Comparison of ENCODE assay signal across 13 cellular contexts in genomic region chr12:29562167-29562776, GRCh38.
A peak's percentile ranks its signal among the peaks of the same experiment; 100 is the strongest.
DNase-seq lines count a peak whose midpoint lies in the region; ATAC-seq and TF ChIP-seq lines count a peak whose summit lies in the region.
"Had no signal": no experiment of that assay in that cellular context is flagged by ENCODE, and none has a peak within 500 bp of the region (broad histone marks: within the 10 kb centered on the region; RNA-seq: fewer than 3 reads in every experiment).

No MANE protein-coding gene starts in this region.

- H3K4me1 ChIP-seq in body of pancreas (no peaks in the 10 kb centered on the region), skeletal muscle satellite cell (ENCODE audit: control insufficient read depth, insufficient read depth, low read length) (peaks cover 36% of the 10 kb centered on the region)
- H3K4me1 ChIP-seq: foreskin keratinocyte had no signal

- no peaks in the 10 kb centered on the region for H3K27me3 ChIP-seq in body of pancreas
- no peaks in the 10 kb centered on the region for H3K27me3 ChIP-seq in skeletal muscle satellite cell (ENCODE audit: control insufficient read depth, insufficient read depth, low read length)
- no peaks in the 10 kb centered on the region for H3K27me3 ChIP-seq in H7 (ENCODE audit: control insufficient read depth, insufficient read depth, low read length)
- H3K27me3 ChIP-seq: foreskin keratinocyte had no signal

- intact Hi-C loops in body of pancreas (cut with DNase I): no loop called here

- no peaks in the 10 kb centered on the region for H3K36me3 ChIP-seq in body of pancreas (replicated peaks in 1 of 2; ENCODE audit: insufficient read depth in 1 of 2, low read depth in 2 of 2)
- peaks cover 22% of the 10 kb centered on the region for H3K36me3 ChIP-seq in skeletal muscle satellite cell (ENCODE audit: insufficient read depth, low read length)
- H3K36me3 ChIP-seq in H7 (replicated peaks; ENCODE audit: control insufficient read depth, insufficient read depth, low read length): no peaks in the 10 kb centered on the region

- peak overlapping the region; percentile 46 for H3K9ac ChIP-seq in skeletal muscle satellite cell (ENCODE audit: low read depth, low read length)

- no peaks in the 10 kb centered on the region for H3K9me3 ChIP-seq in body of pancreas
- no peaks in the 10 kb centered on the region for H3K9me3 ChIP-seq in skeletal muscle satellite cell (replicated peaks; ENCODE audit: low read length)

- 37 to 53% methylated on average over 4 of the region's 4 CpGs for WGBS in body of pancreas, 2 donors

- H3K4me3 ChIP-seq in body of pancreas (no peak overlapping the region), skeletal muscle satellite cell (ENCODE audit: low read length) (no peak overlapping the region), H7 (ENCODE audit: insufficient read depth, low read depth, low read length) (no peak overlapping the region)

- ATAC-seq in body of pancreas (peak; percentile 81), HG02642 (IDR thresholded peaks at IDR 0.05; ENCODE audit: poor library complexity, unreplicated experiment) (no peak)
- ATAC-seq: foreskin keratinocyte had no signal

- TF ChIP-seq CTCF in body of pancreas (IDR thresholded peaks at IDR 0.05): no peak

- DNase-seq in EL (peak; percentile 44), body of pancreas (peak in 2 of 4 donors; percentile 14 to 33), iris pigment epithelial cell (ENCODE audit: low read depth) (peak; percentile 83), H7 (no peak), HUDEP-2 (lab: John Stamatoyannopoulos, UW; ENCODE audit: unreplicated experiment in 76 of 76) (no peak), D341Med (ENCODE audit: low spot score) (no peak)
- DNase-seq: activated CD4-positive, alpha-beta T cell treated with anti-CD3 and anti-CD28 coated beads for 1 hour; CD4-positive, alpha-beta T cell; foreskin keratinocyte; NCI-H2029 had no signal

- H3K4me2 ChIP-seq in skeletal muscle satellite cell (ENCODE audit: low read length): peak overlapping the region; percentile 65

- no peak for TF ChIP-seq POLR2A in body of pancreas (IDR thresholded peaks at IDR 0.05)

- H3K27ac ChIP-seq in body of pancreas: peak overlapping the region in 2 of 4 donors; percentile 26 to 39
- H3K27ac ChIP-seq: foreskin keratinocyte, RWPE1 had no signal

Comparison
In these comparisons a context has a peak if more than half of its experiments do, and no peak if none do; other contexts are left out.
1. DNase-seq: peak in EL (single experiment) and iris pigment epithelial cell (single experiment); none in H7 (single experiment), HUDEP-2 (0 of 76) and D341Med (single experiment).